In genomic region chr1:44158871-44159270, GRCh38 we compare ENCODE assay signal across 39 cellular contexts. TPM values are rescaled to one million over a fixed set of nuclear protein-coding genes. Genes with fewer than 3 reads are reported as not detected.
"Had no signal": no experiment of that assay in that cellular context is flagged by ENCODE, and none has a peak within 500 bp of the region (broad histone marks: within the 10 kb centered on the region; RNA-seq: fewer than 3 reads in every experiment).

No MANE protein-coding gene starts in this region.

- H3K27me3 ChIP-seq: adrenal gland, ascending aorta, body of pancreas, brain microvascular endothelial cell, breast epithelium, cardiac muscle cell had no signal

- ATAC-seq: activated naive CD4-positive, alpha-beta T cell treated with anti-CD3 and anti-CD28 coated beads, Interleukin-2, amount 50 U/mL, for 72 hours; activated naive CD8-positive, alpha-beta T cell treated with anti-CD3 and anti-CD28 coated beads, Interleukin-2, amount 50 U/mL, for 24 hours; activated T-cell treated with anti-CD3 and anti-CD28 coated beads, Interleukin-2, amount 50 U/mL, for 4 hours; activated T-cell treated with anti-CD3 and anti-CD28 coated beads, Interleukin-2, amount 50 U/mL, for 72 hours; activated T-helper 17 cell treated with anti-CD3 and anti-CD28 coated beads, Interleukin-2, amount 50 U/mL, for 72 hours; body of pancreas had no signal

- DNase-seq: activated effector memory CD4-positive, alpha-beta T cell treated with anti-CD3 and anti-CD28 coated beads, Interleukin-2, amount 50 U/mL, for 16 hours; activated effector memory CD4-positive, alpha-beta T cell treated with Interleukin-2 at 50 U/mL for 16 hours; activated gamma-delta T cell; activated gamma-delta T cell treated with Interleukin-2 at 50 U/mL for 16 hours; activated naive CD4-positive, alpha-beta T cell; activated naive CD4-positive, alpha-beta T cell treated with anti-CD3 and anti-CD28 coated beads for 36 hours; activated naive CD4-positive, alpha-beta T cell treated with anti-CD3 and anti-CD28 coated beads, Interleukin-2, amount 10 ng/mL, durations not matched to agents 7 days and 5 days; activated naive CD4-positive, alpha-beta T cell treated with anti-CD3 and anti-CD28 coated beads, Interleukin-2, amount 50 U/mL, for 16 hours; activated naive CD4-positive, alpha-beta T cell treated with Interleukin-2 at 50 U/mL for 16 hours; activated naive CD8-positive, alpha-beta T cell treated with anti-CD3 and anti-CD28 coated beads for 36 hours; activated naive CD8-positive, alpha-beta T cell treated with anti-CD3 and anti-CD28 coated beads, Interleukin-2, amount 10 ng/mL, durations not matched to agents 7 days and 5 days; activated naive CD8-positive, alpha-beta T cell treated with anti-CD3 and anti-CD28 coated beads, Interleukin-2, amount 50 U/mL, for 24 hours; activated T-cell treated with anti-CD3 and anti-CD28 coated beads, Interleukin-2, amount 50 U/mL, for 24 hours; activated T-cell treated with anti-CD3 and anti-CD28 coated beads, Interleukin-2, amount 50 U/mL, for 4 hours; activated T-cell treated with anti-CD3 and anti-CD28 coated beads, Interleukin-2, amount 50 U/mL, for 48 hours; activated T-cell treated with anti-CD3 and anti-CD28 coated beads, Interleukin-2, amount 50 U/mL, for 72 hours; adrenal gland; amniotic stem cell; amygdala; anterior cingulate cortex; aorta; body of pancreas; brain microvascular endothelial cell; caudate nucleus; central memory CD4-positive, alpha-beta T cell; cerebellar nuclear complex had no signal

- H3K9me3 ChIP-seq: adrenal gland, ascending aorta, body of pancreas, breast epithelium had no signal

- H3K4me3 ChIP-seq: adrenal gland, ascending aorta, body of pancreas, breast epithelium, cardiac muscle cell had no signal

- FAIRE-seq: astrocyte, bronchial epithelial cell had no signal

- H3K27ac ChIP-seq: adrenal gland, ascending aorta, body of pancreas, brain microvascular endothelial cell, breast epithelium, cardiac muscle cell had no signal

- H3K4me1 ChIP-seq: adrenal gland, ascending aorta, body of pancreas, breast epithelium had no signal

- H3K36me3 ChIP-seq: adrenal gland, ascending aorta, brain microvascular endothelial cell, breast epithelium, cardiac muscle cell had no signal

RNA-seq across cellular contexts. Expression of gene KLF18, which starts 17.4 kb away (rescaled TPM):
- total RNA-seq: activated naive CD4-positive, alpha-beta T cell treated with anti-CD3 and anti-CD28 coated beads for 36 hours; activated naive CD4-positive, alpha-beta T cell treated with anti-CD3 and anti-CD28 coated beads, Interleukin-2, amount 50 U/mL, for 72 hours; activated naive CD8-positive, alpha-beta T cell treated with anti-CD3 and anti-CD28 coated beads for 36 hours; activated naive CD8-positive, alpha-beta T cell treated with anti-CD3 and anti-CD28 coated beads, Interleukin-2, amount 10 ng/mL, durations not matched to agents 7 days and 5 days; activated T-cell treated with anti-CD3 and anti-CD28 coated beads, Interleukin-2, amount 50 U/mL, for 4 hours; activated T-cell treated with anti-CD3 and anti-CD28 coated beads, Interleukin-2, amount 50 U/mL, for 72 hours; activated T-helper 1 cell treated with anti-CD3 and anti-CD28 coated beads, Interleukin-12 subunit alpha, Interleukin-12 subunit beta, Interleukin-2, Interleukin-4 antibody, amounts not matched to agents 30 ng/mL and 10 ng/mL and 1 ng/mL, durations not matched to agents 14 hours and 24 hours and 36 hours; activated T-helper 17 cell treated with anti-CD3 and anti-CD28 coated beads, Interleukin-2, amount 50 U/mL, for 72 hours; activated T-helper 2 cell treated with anti-CD3 and anti-CD28 coated beads, Interferon-gamma antibody, Interleukin-2, Interleukin-4, amounts not matched to agents 10 μg/mL and 5 μg/mL and 100 μg/mL, durations not matched to agents 14 hours and 24 hours and 36 hours; adrenal gland; aorta; ascending aorta; astrocyte; body of pancreas; breast epithelium; bronchial epithelial cell; cardiac muscle cell; cardiac septum; cerebellum; chondrocyte had no signal
- polyA plus RNA-seq: adipose tissue, adrenal gland, aorta, cardiac muscle cell had no signal

RNA-seq across cellular contexts. Expression of gene KLF17, which starts 40.2 kb away (rescaled TPM):
- total RNA-seq: activated naive CD4-positive, alpha-beta T cell treated with anti-CD3 and anti-CD28 coated beads for 36 hours; activated naive CD4-positive, alpha-beta T cell treated with anti-CD3 and anti-CD28 coated beads, Interleukin-2, amount 50 U/mL, for 72 hours; activated naive CD8-positive, alpha-beta T cell treated with anti-CD3 and anti-CD28 coated beads for 36 hours; activated naive CD8-positive, alpha-beta T cell treated with anti-CD3 and anti-CD28 coated beads, Interleukin-2, amount 10 ng/mL, durations not matched to agents 7 days and 5 days; activated T-cell treated with anti-CD3 and anti-CD28 coated beads, Interleukin-2, amount 50 U/mL, for 4 hours; activated T-cell treated with anti-CD3 and anti-CD28 coated beads, Interleukin-2, amount 50 U/mL, for 72 hours; activated T-helper 1 cell treated with anti-CD3 and anti-CD28 coated beads, Interleukin-12 subunit alpha, Interleukin-12 subunit beta, Interleukin-2, Interleukin-4 antibody, amounts not matched to agents 30 ng/mL and 10 ng/mL and 1 ng/mL, durations not matched to agents 14 hours and 24 hours and 36 hours; activated T-helper 17 cell treated with anti-CD3 and anti-CD28 coated beads, Interleukin-2, amount 50 U/mL, for 72 hours; activated T-helper 2 cell treated with anti-CD3 and anti-CD28 coated beads, Interferon-gamma antibody, Interleukin-2, Interleukin-4, amounts not matched to agents 10 μg/mL and 5 μg/mL and 100 μg/mL, durations not matched to agents 14 hours and 24 hours and 36 hours; ascending aorta; body of pancreas; breast epithelium; bronchial epithelial cell; cardiac muscle cell; cardiac septum; cerebellum; chondrocyte had no signal
- polyA plus RNA-seq: cardiac muscle cell had no signal
